Comparison of ENCODE assay signal across 38 cellular contexts in genomic region chr12:71407732-71408131, GRCh38. TPM values are rescaled to one million over a fixed set of nuclear protein-coding genes. Genes with fewer than 3 reads are reported as not detected.
DNase-seq lines count a peak whose midpoint lies in the region; ATAC-seq, FAIRE-seq and TF ChIP-seq lines count a peak whose summit lies in the region.
"Had no signal": no experiment of that assay in that cellular context is flagged by ENCODE, and none has a peak within 500 bp of the region (broad histone marks: within the 10 kb centered on the region; RNA-seq: fewer than 3 reads in every experiment).

No MANE protein-coding gene starts in this region.

- H3K4me2 ChIP-seq in HepG2 (ENCODE audit: low read depth, low read length) (no peak overlapping the region), A549 (no peak overlapping the region), IMR-90 (ENCODE audit: low read depth, low read length) (no peak overlapping the region), K562 (ENCODE audit: insufficient read depth, low read length) (no peak overlapping the region)
- H3K4me2 ChIP-seq: BLaER1; BLaER1 treated with 17β-estradiol and CSF1 and Interleukin-3, amounts not matched to agents 10 nM and 100 nM had no signal

- H2BK15ac ChIP-seq in IMR-90 (ENCODE audit: low read depth, low read length), result no peak overlapping the region

- no peak overlapping the region for H2BK20ac ChIP-seq in IMR-90 (ENCODE audit: low read depth, low read length)

- 6% methylated on average over 1 of the region's 1 CpG for WGBS in HepG2 (ENCODE audit: low lambda C conversion rate)
- WGBS in right lobe of liver (ENCODE audit: insufficient coverage, low coverage, low lambda C conversion rate, missing lambda C conversion rate), result 80% methylated on average over 1 of the region's 1 CpG
- WGBS in A549 (ENCODE audit: missing lambda C conversion rate), result 0% methylated on average over 1 of the region's 1 CpG
- no CpG with 5 or more reads among the region's 1 CpG for WGBS in IMR-90 (ENCODE audit: extremely low coverage in 2 of 2, insufficient read length in 1 of 2), 2 experiments
- WGBS in K562 (ENCODE audit: insufficient coverage, low coverage, missing lambda C conversion rate), result 7% methylated on average over 1 of the region's 1 CpG

- no peaks in the 10 kb centered on the region for H3K79me1 ChIP-seq in IMR-90 (ENCODE audit: low read depth in 1 of 2, low read length in 2 of 2)

- no peak overlapping the region for H3K56ac ChIP-seq in IMR-90 (ENCODE audit: extremely low read depth, insufficient read depth, low read length)

- no peak overlapping the region for H3K23ac ChIP-seq in IMR-90 (ENCODE audit: low read depth, low read length)

- TF ChIP-seq EP300 in HepG2 (IDR thresholded peaks at IDR 0.05; ENCODE audit: low read depth in 2 of 2, low read length in 2 of 2), result no peak
- no peak for TF ChIP-seq EP300 in HepG2 (CRISPR knock-in tag; IDR thresholded peaks at IDR 0.05; ENCODE audit: borderline replicate concordance)
- no peak for TF ChIP-seq EP300 in A549 (IDR thresholded peaks at IDR 0.05)
- no peak for TF ChIP-seq EP300 in K562 (IDR thresholded peaks at IDR 0.05; ENCODE audit: low read length)

- ATAC-seq in HepG2 (no peak), right lobe of liver (no peak), A549 (no peak), IMR-90 (ENCODE audit: low read depth) (no peak), K562 (no peak), HG03432 (IDR thresholded peaks at IDR 0.05; ENCODE audit: unreplicated experiment) (no peak)
- ATAC-seq: CD8-positive, alpha-beta T cell had no signal

- BruUV-seq in HepG2 (replicated peaks; lab: Mats Ljungman, UMichigan) (no TSS peak), IMR-90 (replicated peaks; lab: Mats Ljungman, UMichigan) (no TSS peak), K562 (replicated peaks; lab: Mats Ljungman, UMichigan) (no TSS peak)

- TF ChIP-seq RAD21 in HepG2 (CRISPR knock-in tag; IDR thresholded peaks at IDR 0.05) (no peak), A549 (conservative IDR thresholded peaks at IDR 0.05 in 1 of 2, IDR thresholded peaks at IDR 0.05 in 1 of 2) (no peak), IMR-90 (IDR thresholded peaks at IDR 0.05; ENCODE audit: low read length) (no peak), K562 (CRISPR knock-in tag; conservative IDR thresholded peaks at IDR 0.05 in 1 of 2, IDR thresholded peaks at IDR 0.05 in 1 of 2) (no peak)

- no peak overlapping the region for H2BK120ac ChIP-seq in IMR-90 (ENCODE audit: low read depth, low read length)

- no peak overlapping the region for H3K18ac ChIP-seq in IMR-90 (ENCODE audit: low read depth, low read length)

- H3K4me3 ChIP-seq in HepG2 (replicated peaks in 1 of 3; ENCODE audit: insufficient read depth in 1 of 3, low read depth in 2 of 3, low read length in 3 of 3) (no peak overlapping the region), right lobe of liver (no peak overlapping the region), A549 (no peak overlapping the region), IMR-90 (ENCODE audit: insufficient read depth, low read depth, low read length) (no peak overlapping the region), K562 (no peak overlapping the region)
- H3K4me3 ChIP-seq: BLaER1; BLaER1 treated with 17β-estradiol and CSF1 and Interleukin-3, amounts not matched to agents 10 nM and 100 nM had no signal

- TF ChIP-seq CTCF in HepG2 (CRISPR knock-in tag; IDR thresholded peaks at IDR 0.05) (no peak), right lobe of liver (IDR thresholded peaks at IDR 0.05) (no peak), A549 (IDR thresholded peaks at IDR 0.05) (no peak), IMR-90 (conservative IDR thresholded peaks at IDR 0.05; ENCODE audit: low read depth, low read length) (no peak), K562 (IDR thresholded peaks at IDR 0.05 in 2 of 3, conservative IDR thresholded peaks at IDR 0.05 in 1 of 3; ENCODE audit: insufficient read depth in 2 of 3, low read depth in 1 of 3, low read length in 3 of 3) (no peak)

- FAIRE-seq in HepG2 (lab: Jason Lieb, UNC) (no peak), A549 (lab: Jason Lieb, UNC) (peak; percentile 76), K562 (lab: Jason Lieb, UNC) (no peak)
- FAIRE-seq: A204.1, D721Med had no signal

- dilution Hi-C loops in IMR-90 (cut with HindIII; ENCODE audit: low sequenced_read_pairs, unreplicated experiment), result loop anchor here (25.0 kb wide), 1 partner anchor 305 kb away; no protein-coding TSS in a partner anchor

- in situ Hi-C loops in HepG2 (cut with HindIII; ENCODE audit: extremely low pct_ligation_motif_present, low pct_unique_long_range_greater_than_20kb), result no loop called here
- in situ Hi-C loops in IMR-90 (cut with MboI; ENCODE audit: low sequenced_read_pairs), result no loop called here
- in situ Hi-C loops in K562 (cut with MboI), result no loop called here

- CTCF ChIA-PET in HepG2 (lab: Yijun Ruan, JAX; ENCODE audit: low intra/inter-chr PET ratio, low total read pairs), result no interaction called here
- CTCF ChIA-PET in A549 (lab: Yijun Ruan, JAX), result no interaction called here
- CTCF ChIA-PET in IMR-90 (lab: Yijun Ruan, JAX), result interaction anchor here (1.5 kb wide), 1 partner anchor 15 kb away, joined by 3 read pairs; no protein-coding TSS in a partner anchor
- CTCF ChIA-PET in K562 (lab: Yijun Ruan, JAX; ENCODE audit: low intra/inter-chr PET ratio), result no interaction called here

- no peak overlapping the region for H4K8ac ChIP-seq in IMR-90 (ENCODE audit: low read depth in 2 of 2, low read length in 2 of 2)

- POLR2A ChIA-PET in HepG2 (lab: Yijun Ruan, JAX) (no interaction called here), A549 (lab: Yijun Ruan, JAX) (no interaction called here), IMR-90 (lab: Charles Lee; ENCODE audit: unreplicated experiment) (no interaction called here), K562 (lab: Yijun Ruan, JAX) (no interaction called here)

- H3K9me1 ChIP-seq in IMR-90 (ENCODE audit: insufficient read depth, low read length) (no peaks in the 10 kb centered on the region), K562 (ENCODE audit: control insufficient read depth, insufficient read depth, low read length) (no peaks in the 10 kb centered on the region)

- H3K27me3 ChIP-seq in HepG2 (ENCODE audit: control insufficient read depth in 1 of 2, insufficient read depth in 2 of 2, low read length in 2 of 2), result peaks cover 2 to 4% of the 10 kb centered on the region in 2 experiments; a peak in 3 of 5 replicates
- no peaks in the 10 kb centered on the region for H3K27me3 ChIP-seq in right lobe of liver
- H3K27me3 ChIP-seq in IMR-90 (ENCODE audit: control insufficient read depth, insufficient read depth, low read length), result no peaks in the 10 kb centered on the region
- H3K27me3 ChIP-seq in K562 (ENCODE audit: control insufficient read depth in 2 of 2, insufficient read depth in 2 of 2, low read length in 2 of 2), result peaks cover 0 to 5% of the 10 kb centered on the region in 2 experiments; a peak in 1 of 5 replicates
- H3K27me3 ChIP-seq: BE2C; BLaER1; BLaER1 treated with 17β-estradiol and CSF1 and Interleukin-3, amounts not matched to agents 10 nM and 100 nM had no signal

- H4K20me1 ChIP-seq in HepG2 (ENCODE audit: insufficient read depth, low read length) (no peaks in the 10 kb centered on the region), IMR-90 (ENCODE audit: insufficient read depth, low read length) (no peaks in the 10 kb centered on the region), K562 (replicated peaks; ENCODE audit: control insufficient read depth, insufficient read depth, low read length) (no peaks in the 10 kb centered on the region)
- H4K20me1 ChIP-seq: BLaER1; BLaER1 treated with 17β-estradiol and CSF1 and Interleukin-3, amounts not matched to agents 10 nM and 100 nM had no signal

- no peak overlapping the region for H2AFZ ChIP-seq in HepG2 (ENCODE audit: low read length)
- no peak overlapping the region for H2AFZ ChIP-seq in IMR-90 (replicated peaks; ENCODE audit: low read length, poor library complexity)
- H2AFZ ChIP-seq in K562 (ENCODE audit: low read depth, low read length), result no peak overlapping the region

- H3K9me3 ChIP-seq in HepG2 (ENCODE audit: low read length), result peaks cover 26% of the 10 kb centered on the region
- H3K9me3 ChIP-seq in right lobe of liver, result no peaks in the 10 kb centered on the region
- peaks cover 5% of the 10 kb centered on the region; the same call in 1 of the 3 replicates for H3K9me3 ChIP-seq in A549
- H3K9me3 ChIP-seq in IMR-90 (ENCODE audit: control insufficient read depth, insufficient read depth, low read length), result no peaks in the 10 kb centered on the region
- H3K9me3 ChIP-seq in K562 (replicated peaks; ENCODE audit: control insufficient read depth, insufficient read depth, low read depth, low read length), result no peaks in the 10 kb centered on the region
- H3K9me3 ChIP-seq: BE2C had no signal

- H3K9ac ChIP-seq in HepG2 (ENCODE audit: insufficient read depth, low read depth, low read length), result no peak overlapping the region
- no peak overlapping the region for H3K9ac ChIP-seq in IMR-90 (ENCODE audit: low read depth, low read length)
- H3K9ac ChIP-seq in K562 (ENCODE audit: insufficient read depth in 1 of 2, low read depth in 2 of 2, low read length in 2 of 2), result no peak overlapping the region
- H3K9ac ChIP-seq: BLaER1; BLaER1 treated with 17β-estradiol and CSF1 and Interleukin-3, amounts not matched to agents 10 nM and 100 nM had no signal

- no peak overlapping the region for H3K4ac ChIP-seq in IMR-90 (ENCODE audit: low read depth, low read length)

- no peak for DNase-seq in HepG2 (ENCODE audit: low spot score)
- DNase-seq in right lobe of liver, result no peak
- DNase-seq in A549 (ENCODE audit: low read depth in 1 of 2, low spot score in 1 of 2), result no peak
- DNase-seq in IMR-90, result no peak
- DNase-seq in K562 (ENCODE audit: extremely low read depth in 1 of 4, low spot score in 3 of 4), result no peak
- no peak for DNase-seq in NCI-H2029 (lab: John Stamatoyannopoulos, UW)
- DNase-seq in NCI-H1436 (lab: John Stamatoyannopoulos, UW), result no peak
- DNase-seq: 8988T; ACHN; AML-193; BE2C; C1 segment of cervical spinal cord; Caco-2; Calu3; CD4-positive, alpha-beta memory T cell; CD4-positive, alpha-beta T cell; CD4-positive, CD25-positive, alpha-beta regulatory T cell; CD8-positive, alpha-beta memory T cell; CD8-positive, alpha-beta T cell; COR-L47; DMS 273 treated with DMSO at 0.1 percent for 48 hours; DMS153; DMS53; DMS79; DMS79 treated with DMSO at 0.1 percent for 48 hours; DND-41; EL had no signal

- H2BK5ac ChIP-seq in IMR-90 (ENCODE audit: low read depth, low read length, poor library complexity, severe bottlenecking), result no peak overlapping the region

- no peak overlapping the region for H4K5ac ChIP-seq in IMR-90 (ENCODE audit: low read depth, low read length)

- H3K14ac ChIP-seq in IMR-90 (replicated peaks; ENCODE audit: low read depth, low read length), result no peak overlapping the region

- H2AK5ac ChIP-seq in IMR-90 (ENCODE audit: low read depth, low read length), result no peak overlapping the region

- no peak overlapping the region for H4K91ac ChIP-seq in IMR-90 (ENCODE audit: insufficient read depth, low read depth, low read length)

- H2AK9ac ChIP-seq in IMR-90 (replicated peaks; ENCODE audit: low read depth, low read length, poor library complexity), result no peak overlapping the region

- intact Hi-C loops in HepG2 (cut with micrococcal nuclease; ENCODE audit: unreplicated experiment), result no loop called here
- intact Hi-C loops in right lobe of liver (cut with DNase I), result no loop called here
- intact Hi-C loops in IMR-90 (cut with micrococcal nuclease), result no loop called here
- intact Hi-C loops in K562 (cut with micrococcal nuclease), result no loop called here

- TF ChIP-seq POLR2A in HepG2 (IDR thresholded peaks at IDR 0.05; ENCODE audit: insufficient read depth in 1 of 2, low read depth in 2 of 2, low read length in 2 of 2), result no peak
- no peak for TF ChIP-seq POLR2A in right lobe of liver (IDR thresholded peaks at IDR 0.05)
- no peak for TF ChIP-seq POLR2A in A549 (IDR thresholded peaks at IDR 0.05; ENCODE audit: low read length)
- TF ChIP-seq POLR2A in IMR-90 (IDR thresholded peaks at IDR 0.05; ENCODE audit: low read depth, low read length), result no peak
- no peak for TF ChIP-seq POLR2A in K562 (conservative IDR thresholded peaks at IDR 0.05)

- H3K27ac ChIP-seq in HepG2 (ENCODE audit: extremely low read length, insufficient read depth, low read length) (no peak overlapping the region), right lobe of liver (no peak overlapping the region), A549 (no peak overlapping the region), IMR-90 (ENCODE audit: insufficient read depth, low read length) (no peak overlapping the region), K562 (ENCODE audit: extremely low read depth, low read depth, low read length) (no peak overlapping the region)
- H3K27ac ChIP-seq: 22Rv1; BLaER1; BLaER1 treated with 17β-estradiol and CSF1 and Interleukin-3, amounts not matched to agents 10 nM and 100 nM; C4-2B had no signal

- H3K79me2 ChIP-seq in HepG2 (ENCODE audit: insufficient read depth, low read length) (no peaks in the 10 kb centered on the region), K562 (ENCODE audit: control insufficient read depth, insufficient read depth, low read length) (no peaks in the 10 kb centered on the region)

- H3K4me1 ChIP-seq in HepG2 (ENCODE audit: insufficient read depth, low read length) (no peaks in the 10 kb centered on the region), right lobe of liver (no peaks in the 10 kb centered on the region), A549 (no peaks in the 10 kb centered on the region), IMR-90 (ENCODE audit: control insufficient read depth, insufficient read depth, low read length) (no peaks in the 10 kb centered on the region), K562 (replicated peaks in 1 of 2; ENCODE audit: control insufficient read depth in 2 of 2, insufficient read depth in 2 of 2, low read length in 2 of 2) (no peaks in the 10 kb centered on the region; a peak in 1 of 5 replicates)
- H3K4me1 ChIP-seq: BE2C; BLaER1; BLaER1 treated with 17β-estradiol and CSF1 and Interleukin-3, amounts not matched to agents 10 nM and 100 nM; Caco-2 had no signal

- H3K36me3 ChIP-seq in HepG2 (replicated peaks in 1 of 2; ENCODE audit: control insufficient read depth in 1 of 2, insufficient read depth in 2 of 2, low read length in 2 of 2), result no peaks in the 10 kb centered on the region
- no peaks in the 10 kb centered on the region for H3K36me3 ChIP-seq in right lobe of liver
- H3K36me3 ChIP-seq in IMR-90 (ENCODE audit: control insufficient read depth, insufficient read depth, low read length), result no peaks in the 10 kb centered on the region
- no peaks in the 10 kb centered on the region for H3K36me3 ChIP-seq in K562 (ENCODE audit: control insufficient read depth, insufficient read depth, low read length)
- H3K36me3 ChIP-seq: BE2C; BLaER1; BLaER1 treated with 17β-estradiol and CSF1 and Interleukin-3, amounts not matched to agents 10 nM and 100 nM had no signal

RNA-seq across cellular contexts. Expression of gene LGR5, which starts 31.9 kb away (rescaled TPM):
- total RNA-seq in HepG2 (2016; rRNA removed; fragmentation: Illumina TruSeq; extraction: Trizol) (20.6 and 37.0 TPM in 2 replicates), right lobe of liver (under 1 TPM; 0.11 to 0.31 (median 0.17) TPM), IMR-90 (2012; rRNA removed) (not detected in 2 replicates), K562 (2014; rRNA removed) (not detected in 2 replicates), K562 (2014; rRNA removed; fragmentation: Illumina TruSeq; extraction: Trizol) (not detected in 2 replicates), K562 (2015; rRNA removed; fragmentation: Illumina TruSeq; extraction: Trizol) (not detected in 2 replicates), K562 (2021) (not detected in 2 replicates)
- total RNA-seq in HepG2 (2016; cell fraction: cytosol; rRNA removed; fragmentation: Illumina TruSeq; extraction: Trizol; ENCODE audit: low read depth), result 2.2 and 2.3 TPM in 2 replicates
- 17.4 and 40.7 TPM in 2 replicates for total RNA-seq in HepG2 (2016; cell fraction: insoluble cytoplasmic fraction; rRNA removed; fragmentation: Illumina TruSeq; extraction: Trizol)
- total RNA-seq in HepG2 (2016; cell fraction: membrane; rRNA removed; fragmentation: Illumina TruSeq; extraction: Trizol), result 8.7 and 9.5 TPM in 2 replicates
- total RNA-seq in HepG2 (2016; cell fraction: nucleus; rRNA removed; fragmentation: Illumina TruSeq; extraction: Trizol), result 67.0 and 93.5 TPM in 2 replicates
- polyA plus RNA-seq in HepG2 (2011; rRNA removed) (69.5 and 121 TPM in 2 replicates), A549 (2011; rRNA removed) (not detected in 2 replicates), A549 (2017; fragmentation: RNase III; extraction: RNeasy Plus Mini Kit Qiagen cat#74134 plus additional on column Dnase treatment) (not detected in 3 replicates), IMR-90 (2012; rRNA removed) (not detected in 2 replicates), K562 (2011; rRNA removed) (not detected in 2 replicates), K562 (2014; fragmentation: Illumina TruSeq; extraction: Trizol) (not detected in 2 replicates), K562 (2014; fragmentation: Nextera tagmentation; extraction: Ambion mirVana) (not detected), K562 (2014; rRNA removed) (not detected in 2 replicates)
- polyA plus RNA-seq in HepG2 (2011; cell fraction: cytosol; rRNA removed), result 39.4 and 44.0 TPM in 2 replicates
- 186 and 299 TPM in 2 replicates for polyA plus RNA-seq in HepG2 (2011; cell fraction: nucleus; rRNA removed)
- 37.0 and 44.1 TPM in 2 replicates for polyA plus RNA-seq in HepG2 (2012)
- 1.5 and 1.6 TPM in 2 replicates for polyA plus RNA-seq in HepG2 (2016; cell fraction: cytosol; fragmentation: Illumina TruSeq; extraction: Trizol; ENCODE audit: low read depth)
- 20.0 and 21.6 TPM in 2 replicates for polyA plus RNA-seq in HepG2 (2016; cell fraction: insoluble cytoplasmic fraction; fragmentation: Illumina TruSeq; extraction: Trizol; ENCODE audit: low read depth)
- 4.0 TPM in 2 replicates for polyA plus RNA-seq in HepG2 (2016; cell fraction: membrane; fragmentation: Illumina TruSeq; extraction: Trizol; ENCODE audit: low read depth)
- 183 and 193 TPM in 2 replicates for polyA plus RNA-seq in HepG2 (2016; cell fraction: nucleus; fragmentation: Illumina TruSeq; extraction: Trizol; ENCODE audit: insufficient read depth, low read depth)
- 0.07 and 94.1 TPM in 2 replicates for polyA minus RNA-seq in HepG2 (2011; rRNA and poly(A)+ RNA removed; ENCODE audit: low replicate concordance)
- 30.0 and 45.1 TPM in 2 replicates for polyA minus RNA-seq in HepG2 (2011; cell fraction: cytosol; rRNA and poly(A)+ RNA removed)
- 81.4 and 117 TPM in 2 replicates for polyA minus RNA-seq in HepG2 (2011; cell fraction: nucleus; rRNA and poly(A)+ RNA removed)
- polyA plus RNA-seq in A549 (2012; cell fraction: cytosol; rRNA removed), result not detected in 2 replicates
- polyA plus RNA-seq in A549 (2012; cell fraction: nucleus; rRNA removed), result not detected in 2 replicates
- polyA minus RNA-seq in A549 (2011; rRNA and poly(A)+ RNA removed), result not detected in 2 replicates
- not detected in 2 replicates for polyA plus RNA-seq in IMR-90 (2012; cell fraction: cytosol; rRNA removed)
- polyA plus RNA-seq in IMR-90 (2012; cell fraction: nucleus; rRNA removed; ENCODE audit: low replicate concordance), result not detected in 2 replicates
- not detected in 2 replicates for total RNA-seq in K562 (2011; cell fraction: chromatin; rRNA removed; ENCODE audit: low replicate concordance)
- not detected in 2 replicates for total RNA-seq in K562 (2011; cell fraction: nucleolus; rRNA removed)
- total RNA-seq in K562 (2011; cell fraction: nucleoplasm; rRNA removed), result not detected in 2 replicates
- not detected in 2 replicates for polyA plus RNA-seq in K562 (2011; cell fraction: cytosol; rRNA removed)
- polyA plus RNA-seq in K562 (2011; cell fraction: nucleus; rRNA removed), result not detected in 2 replicates
- polyA plus RNA-seq in K562 (2012), result not detected in 2 replicates
- polyA minus RNA-seq in K562 (2011; rRNA and poly(A)+ RNA removed), result not detected in 2 replicates
- not detected in 2 replicates for polyA minus RNA-seq in K562 (2011; cell fraction: cytosol; rRNA and poly(A)+ RNA removed)
- not detected in 2 replicates for polyA minus RNA-seq in K562 (2011; cell fraction: nucleus; rRNA and poly(A)+ RNA removed)
- total RNA-seq: B cell; CD4-positive, alpha-beta memory T cell; CD4-positive, alpha-beta T cell; CD4-positive, CD25-positive, alpha-beta regulatory T cell; CD8-positive, alpha-beta memory T cell; CD8-positive, alpha-beta T cell; Daoy had no signal
- polyA plus RNA-seq: AG04450; CD14-positive monocyte; CD4-positive, alpha-beta memory T cell; CD4-positive, CD25-positive, alpha-beta regulatory T cell; CD8-positive, alpha-beta memory T cell had no signal

Comparison
In these comparisons a context has a peak if more than half of its experiments do, and no peak if none do; other contexts are left out.
1. Of the 241 proteins assayed by ChIP-seq in both HepG2 and K562: peak only in HepG2: none; only in K562: MAFG; in both: MAFF; in neither: 238; mixed calls (peak in some experiments, not most) for 1.